Comparison of ENCODE assay signal across 8 cellular contexts in the genomic region with DNA sequence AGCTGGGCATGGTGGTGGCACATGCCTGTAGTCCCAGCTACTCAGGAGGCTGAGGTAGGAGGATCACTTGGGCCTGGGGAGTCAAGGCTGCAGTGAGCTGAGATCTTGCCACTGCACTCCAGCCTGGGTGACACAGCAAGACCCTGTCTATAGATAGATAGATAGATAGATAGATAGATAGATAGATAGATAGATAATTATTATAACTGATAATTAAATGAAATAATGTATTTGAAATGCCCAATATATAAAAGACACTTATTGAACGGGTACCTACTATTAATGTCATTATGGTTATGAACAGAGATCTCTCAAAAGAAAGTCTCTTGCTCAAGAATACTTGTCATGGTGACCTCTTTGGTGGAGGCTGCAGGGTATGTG.
DNase-seq lines count a peak whose midpoint lies in the region; ATAC-seq, FAIRE-seq and TF ChIP-seq lines count a peak whose summit lies in the region.
"Not testable (repeated sequence)": the region's sequence is repeated elsewhere in the genome, so short reads cannot be mapped to it uniquely, and the experiment has no call there.

No MANE protein-coding gene starts in this region.

- not testable (repeated sequence) for TF ChIP-seq RAD21 in A549 (conservative IDR thresholded peaks at IDR 0.05 in 1 of 2, IDR thresholded peaks at IDR 0.05 in 1 of 2)

- DNase-seq in A549 (ENCODE audit: low read depth in 1 of 2, low spot score in 1 of 2); H9; right cardiac atrium; spleen: not testable (repeated sequence)

- POLR2A ChIA-PET in A549 (lab: Yijun Ruan, JAX) = interaction anchor here (1.1 kb wide), 1 partner anchor 195 kb away, joined by 3 read pairs; no protein-coding TSS in a partner anchor

- not testable (repeated sequence) for H3K9me3 ChIP-seq in A549; H9 (ENCODE audit: control insufficient read depth, low read depth, low read length); duodenal mucosa (ENCODE audit: control insufficient read depth in 1 of 2, low read length in 2 of 2); right cardiac atrium (ENCODE audit: control insufficient read depth, low read length); spleen

- not testable (repeated sequence) for H3K4ac ChIP-seq in H9 (ENCODE audit: low read depth, low read length)

- peak overlapping the region; percentile 81 to 87 for H3K4me3 Mint-ChIP-seq in H9
- H3K4me3 Mint-ChIP-seq in T-helper 1 cell treated with Interleukin-12 subunit alpha and Interleukin-12 subunit beta and Interleukin-4 antibody, amounts not matched to agents 30 μg/mL and 1 μg/mL, for 36 hours = peak overlapping the region; percentile 84
- H3K4me3 Mint-ChIP-seq in activated naive CD4-positive, alpha-beta T cell treated with anti-CD3 and anti-CD28 coated beads, Interleukin-2, amount 50 U/mL, for 24 hours = peak overlapping the region; percentile 80
- H3K4me3 Mint-ChIP-seq in nephron = peak overlapping the region; percentile 91 to 93 (median 91)

- H3K9ac ChIP-seq in H9 (ENCODE audit: extremely low read depth, insufficient read length, low read length) = not testable (repeated sequence)
- peak overlapping the region; percentile 66 to 88 for H3K9ac ChIP-seq in duodenal mucosa (ENCODE audit: low read depth in 1 of 2, low read length in 2 of 2)

- H2BK20ac ChIP-seq in H9 (ENCODE audit: low read depth, low read length, poor library complexity, severe bottlenecking) = not testable (repeated sequence)

- not testable (repeated sequence) for H2BK12ac ChIP-seq in H9 (ENCODE audit: insufficient read length, low read depth, low read length)

- H4K20me1 ChIP-seq in H9 (ENCODE audit: control insufficient read depth, insufficient read depth, insufficient read length) = not testable (repeated sequence)

- not testable (repeated sequence) for TF ChIP-seq EP300 in A549 (IDR thresholded peaks at IDR 0.05)

- H3K4me1 ChIP-seq in A549; H9 (ENCODE audit: insufficient read depth, low read length): not testable (repeated sequence)
- H3K4me1 ChIP-seq in duodenal mucosa (ENCODE audit: control insufficient read depth in 1 of 2, insufficient read depth in 2 of 2, low read length in 2 of 2) (peaks cover 53 to 57% of the 10 kb centered on the region in 2 donors), right cardiac atrium (ENCODE audit: control insufficient read depth, insufficient read depth, low read length) (peaks cover 20% of the 10 kb centered on the region), spleen (peaks cover 41 to 78% (median 60%) of the 10 kb centered on the region in 6 donors)

- not testable (repeated sequence) for H2AFZ ChIP-seq in H9 (ENCODE audit: low read length)

- not testable (repeated sequence) for H3K56ac ChIP-seq in H9 (ENCODE audit: insufficient read length, low read depth, low read length)

- not testable (repeated sequence) for FAIRE-seq in A549 (lab: Jason Lieb, UNC)

- H2BK15ac ChIP-seq in H9 (ENCODE audit: low read depth, low read length) = not testable (repeated sequence)

- not testable (repeated sequence) for H2AK5ac ChIP-seq in H9 (ENCODE audit: insufficient read length, low read length)

- not testable (repeated sequence) for H3K23me2 ChIP-seq in H9 (ENCODE audit: insufficient read length, low read depth, low read length, poor library complexity, severe bottlenecking)

- H3K36me3 Mint-ChIP-seq in H9 (ENCODE audit: insufficient read depth in 1 of 3, low read depth in 3 of 3); T-helper 1 cell treated with Interleukin-12 subunit alpha and Interleukin-12 subunit beta and Interleukin-4 antibody, amounts not matched to agents 30 μg/mL and 1 μg/mL, for 36 hours (ENCODE audit: low read depth); activated naive CD4-positive, alpha-beta T cell treated with anti-CD3 and anti-CD28 coated beads, Interleukin-2, amount 50 U/mL, for 24 hours; nephron (ENCODE audit: low read depth): not testable (repeated sequence)

- H3K23ac ChIP-seq in H9 (ENCODE audit: insufficient read length, low read depth, low read length) = not testable (repeated sequence)

- H3K9me3 Mint-ChIP-seq in H9; activated naive CD4-positive, alpha-beta T cell treated with anti-CD3 and anti-CD28 coated beads, Interleukin-2, amount 50 U/mL, for 24 hours; nephron: not testable (repeated sequence)
- peaks cover 11% of the 10 kb centered on the region for H3K9me3 Mint-ChIP-seq in T-helper 1 cell treated with Interleukin-12 subunit alpha and Interleukin-12 subunit beta and Interleukin-4 antibody, amounts not matched to agents 30 μg/mL and 1 μg/mL, for 36 hours

- not testable (repeated sequence) for H4K5ac ChIP-seq in H9 (ENCODE audit: insufficient read length, low read depth, low read length)

- not testable (repeated sequence) for H3K79me2 ChIP-seq in H9 (ENCODE audit: insufficient read depth, low read length)

- not testable (repeated sequence) for H2BK120ac ChIP-seq in H9 (ENCODE audit: low read depth, low read length, poor library complexity, severe bottlenecking)

- H4K8ac ChIP-seq in H9 (replicated peaks; ENCODE audit: insufficient read length, low read depth, low read length) = not testable (repeated sequence)

- 17% methylated on average over 1 of the region's 1 CpG for WGBS in A549 (ENCODE audit: missing lambda C conversion rate)
- no CpG with 5 or more reads among the region's 1 CpG for WGBS in H9 (ENCODE audit: extremely low coverage, insufficient read length, low lambda C conversion rate)
- 87% methylated on average over 1 of the region's 1 CpG for WGBS in right cardiac atrium
- WGBS in spleen, 5 donors = 73 to 83% (median 81%) methylated on average over 1 of the region's 1 CpG

- CTCF ChIA-PET in A549 (lab: Yijun Ruan, JAX) = interaction anchor here (0.6 to 2.3 kb wide), 3 partner anchors 10 to 16 kb away, joined by 3 to 5 read pairs (median 4); no protein-coding TSS in a partner anchor

- ATAC-seq in A549, right cardiac atrium: not testable (repeated sequence)

- TF ChIP-seq POLR2A in A549 (IDR thresholded peaks at IDR 0.05; ENCODE audit: low read length); spleen (IDR thresholded peaks at IDR 0.05): not testable (repeated sequence)

- H2BK5ac ChIP-seq in H9 (ENCODE audit: insufficient read length, low read length) = not testable (repeated sequence)

- H3K4me3 ChIP-seq in A549 = not testable (repeated sequence)
- peak overlapping the region; percentile 73 to 91 for H3K4me3 ChIP-seq in duodenal mucosa (ENCODE audit: low read depth in 1 of 2, low read length in 2 of 2)
- peak overlapping the region; percentile 94 for H3K4me3 ChIP-seq in right cardiac atrium (ENCODE audit: low read length)
- H3K4me3 ChIP-seq in spleen = peak overlapping the region in 2 of 8 donors; percentile 54 to 71

- not testable (repeated sequence) for H3K27ac Mint-ChIP-seq in H9; activated naive CD4-positive, alpha-beta T cell treated with anti-CD3 and anti-CD28 coated beads, Interleukin-2, amount 50 U/mL, for 24 hours
- H3K27ac Mint-ChIP-seq in T-helper 1 cell treated with Interleukin-12 subunit alpha and Interleukin-12 subunit beta and Interleukin-4 antibody, amounts not matched to agents 30 μg/mL and 1 μg/mL, for 36 hours = peak overlapping the region; percentile 68
- H3K27ac Mint-ChIP-seq in nephron = peak overlapping the region; percentile 91 to 96 (median 93)

- H3K18ac ChIP-seq in H9 (ENCODE audit: insufficient read length, low read depth, low read length) = not testable (repeated sequence)

- H3K4me1 Mint-ChIP-seq in H9 (peaks cover 35 to 38% of the 10 kb centered on the region in 2 experiments), nephron (peaks cover 38% of the 10 kb centered on the region)
- H3K4me1 Mint-ChIP-seq in T-helper 1 cell treated with Interleukin-12 subunit alpha and Interleukin-12 subunit beta and Interleukin-4 antibody, amounts not matched to agents 30 μg/mL and 1 μg/mL, for 36 hours (ENCODE audit: low read depth) = peaks cover 30% of the 10 kb centered on the region
- H3K4me1 Mint-ChIP-seq in activated naive CD4-positive, alpha-beta T cell treated with anti-CD3 and anti-CD28 coated beads, Interleukin-2, amount 50 U/mL, for 24 hours = peaks cover 21% of the 10 kb centered on the region

- intact Hi-C loops in right cardiac atrium (cut with DNase I) = not testable (repeated sequence)
- intact Hi-C loops in spleen (cut with DNase I; ENCODE audit: low total_unique reads) = loop anchor here (10.0 kb wide), 1 partner anchor 132 kb away; a partner anchor contains a TSS

- not testable (repeated sequence) for H3K27ac ChIP-seq in A549; H9 (ENCODE audit: insufficient read length, low read depth, low read length); right cardiac atrium (ENCODE audit: low read length)
- H3K27ac ChIP-seq in duodenal mucosa (ENCODE audit: low read depth, low read length) (peak overlapping the region; percentile 74), spleen (peak overlapping the region; percentile 37 to 96 (median 92))

- not testable (repeated sequence) for TF ChIP-seq CTCF in A549 (IDR thresholded peaks at IDR 0.05); H9 (conservative IDR thresholded peaks at IDR 0.05); nephron (IDR thresholded peaks at IDR 0.05; ENCODE audit: unreplicated experiment in 3 of 3); spleen (IDR thresholded peaks at IDR 0.05 in 8 of 11, conservative IDR thresholded peaks at IDR 0.05 in 3 of 11)

- H3K27me3 Mint-ChIP-seq in H9 (ENCODE audit: low read depth); T-helper 1 cell treated with Interleukin-12 subunit alpha and Interleukin-12 subunit beta and Interleukin-4 antibody, amounts not matched to agents 30 μg/mL and 1 μg/mL, for 36 hours (ENCODE audit: low read depth); activated naive CD4-positive, alpha-beta T cell treated with anti-CD3 and anti-CD28 coated beads, Interleukin-2, amount 50 U/mL, for 24 hours; nephron (ENCODE audit: low read depth): not testable (repeated sequence)

- H3K27me3 ChIP-seq in H9 (ENCODE audit: insufficient read depth, low read length); duodenal mucosa (ENCODE audit: control insufficient read depth in 1 of 2, insufficient read depth in 2 of 2, low read length in 2 of 2); right cardiac atrium (ENCODE audit: control insufficient read depth, insufficient read depth); spleen (replicated peaks in 1 of 7): not testable (repeated sequence)

- H3K14ac ChIP-seq in H9 (ENCODE audit: insufficient read depth, low read length) = not testable (repeated sequence)

- not testable (repeated sequence) for H3K36me3 ChIP-seq in duodenal mucosa (ENCODE audit: control insufficient read depth in 1 of 2, insufficient read depth in 2 of 2, low read length in 2 of 2); spleen

- H3T11ph ChIP-seq in H9 (ENCODE audit: low read length) = not testable (repeated sequence)

- H3K79me1 ChIP-seq in H9 (ENCODE audit: insufficient read depth, low read depth, low read length, poor library complexity, severe bottlenecking) = not testable (repeated sequence)

- not testable (repeated sequence) for H4K91ac ChIP-seq in H9 (ENCODE audit: insufficient read length, low read depth, low read length)

- peak overlapping the region; percentile 58 for H3K4me2 ChIP-seq in A549
- H3K4me2 ChIP-seq in H9 (ENCODE audit: insufficient read depth, insufficient read length, low read length) = peak overlapping the region; percentile 81
